15 cellular contexts compared by ENCODE assay signal in genomic region chr13:114035186-114035582, GRCh38.
A peak's percentile ranks its signal among the peaks of the same experiment; 100 is the strongest.
DNase-seq lines count a peak whose midpoint lies in the region; ATAC-seq, FAIRE-seq and TF ChIP-seq lines count a peak whose summit lies in the region.
"Had no signal": no experiment of that assay in that cellular context is flagged by ENCODE, and none has a peak within 500 bp of the region (broad histone marks: within the 10 kb centered on the region; RNA-seq: fewer than 3 reads in every experiment).

No MANE protein-coding gene starts in this region.

- no TSS peak for BruUV-seq in HepG2 (replicated peaks; lab: Mats Ljungman, UMichigan)

- DNase-seq in HepG2 (ENCODE audit: low spot score) (no peak), right lobe of liver (no peak), endodermal cell (no peak), retina (peak; percentile 57), aorta (no peak)
- no peak for DNase-seq in activated CD4-positive, CD25-positive, alpha-beta regulatory T cell (lab: John Stamatoyannopoulos, UW)
- no peak for DNase-seq in stimulated activated CD4-positive, alpha-beta T cell treated with anti-CD3 and anti-CD28 coated beads, Interleukin-12 subunit alpha, Interleukin-12 subunit beta, amount 100 ng/mL, for 4 hours
- DNase-seq: activated gamma-delta T cell treated with Interleukin-2 at 50 U/mL for 16 hours, Calu3, NCI-H1436 had no signal

- H3K79me2 ChIP-seq in HepG2 (ENCODE audit: insufficient read depth, low read length), result no peaks in the 10 kb centered on the region

- H4K20me1 ChIP-seq in HepG2 (ENCODE audit: insufficient read depth, low read length), result no peaks in the 10 kb centered on the region

- no peaks in the 10 kb centered on the region for H3K27me3 Mint-ChIP-seq in endodermal cell (ENCODE audit: insufficient read depth)

- no peak overlapping the region for H3K4me3 Mint-ChIP-seq in endodermal cell

- H3K4me1 Mint-ChIP-seq in endodermal cell, result no peaks in the 10 kb centered on the region

- H3K9me3 Mint-ChIP-seq in endodermal cell, result peaks cover 5% of the 10 kb centered on the region

- POLR2A ChIA-PET in HepG2 (lab: Yijun Ruan, JAX), result no interaction called here

- no peak for TF ChIP-seq RAD21 in HepG2 (CRISPR knock-in tag; IDR thresholded peaks at IDR 0.05)

- CTCF ChIA-PET in HepG2 (lab: Yijun Ruan, JAX; ENCODE audit: low intra/inter-chr PET ratio, low total read pairs), result no interaction called here

- no peak for FAIRE-seq in HepG2 (lab: Jason Lieb, UNC)
- FAIRE-seq: G401.6, GM12892 had no signal

- H3K36me3 Mint-ChIP-seq in endodermal cell (ENCODE audit: low read depth), result peaks cover 12% of the 10 kb centered on the region

- no peak overlapping the region for H2AFZ ChIP-seq in HepG2 (ENCODE audit: low read length)

- no peak overlapping the region for H3K4me2 ChIP-seq in HepG2 (ENCODE audit: low read depth, low read length)

- no peak overlapping the region for H3K27ac ChIP-seq in HepG2 (ENCODE audit: extremely low read length, insufficient read depth, low read length)
- H3K27ac ChIP-seq in right lobe of liver, result no peak overlapping the region
- H3K27ac ChIP-seq in endodermal cell (ENCODE audit: low read depth, low read length), result peak overlapping the region; percentile 73
- no peak overlapping the region for H3K27ac ChIP-seq in aorta (ENCODE audit: low read depth in 1 of 2, low read length in 2 of 2)
- H3K27ac ChIP-seq: SK-N-MC had no signal

- peaks cover 4 to 32% of the 10 kb centered on the region in 2 experiments; a peak in 3 of 5 replicates for H3K27me3 ChIP-seq in HepG2 (ENCODE audit: control insufficient read depth in 1 of 2, insufficient read depth in 2 of 2, low read length in 2 of 2)
- H3K27me3 ChIP-seq in right lobe of liver, result no peaks in the 10 kb centered on the region
- H3K27me3 ChIP-seq in endodermal cell (ENCODE audit: control insufficient read depth, insufficient read depth, low read length, poor library complexity, severe bottlenecking), result no peaks in the 10 kb centered on the region
- no peaks in the 10 kb centered on the region for H3K27me3 ChIP-seq in aorta (ENCODE audit: control insufficient read depth in 1 of 2, insufficient read depth in 2 of 2, low read length in 1 of 2)
- H3K27me3 ChIP-seq: cardiac muscle cell had no signal

- TF ChIP-seq CTCF in HepG2 (CRISPR knock-in tag; IDR thresholded peaks at IDR 0.05) (no peak), right lobe of liver (IDR thresholded peaks at IDR 0.05) (no peak), endodermal cell (conservative IDR thresholded peaks at IDR 0.05) (no peak)

- 19% methylated on average over 8 of the region's 10 CpGs for WGBS in HepG2 (ENCODE audit: low lambda C conversion rate)
- WGBS in right lobe of liver (ENCODE audit: insufficient coverage, low coverage, low lambda C conversion rate, missing lambda C conversion rate), result 71% methylated on average over 6 of the region's 10 CpGs
- 86 to 93% methylated on average over 9 to 10 of the region's 10 CpGs for WGBS in endodermal cell (ENCODE audit: insufficient coverage in 1 of 2, insufficient read length in 1 of 2), 2 experiments
- 81 to 85% methylated on average over 10 of the region's 10 CpGs for WGBS in aorta, 2 donors

- H3K9ac ChIP-seq in HepG2 (ENCODE audit: insufficient read depth, low read depth, low read length), result no peak overlapping the region
- H3K9ac ChIP-seq in endodermal cell (ENCODE audit: extremely low read depth, low read length, poor library complexity, severe bottlenecking), result no peak overlapping the region

- H3K4me1 ChIP-seq in HepG2 (ENCODE audit: insufficient read depth, low read length) (no peaks in the 10 kb centered on the region), right lobe of liver (no peaks in the 10 kb centered on the region), endodermal cell (ENCODE audit: control insufficient read depth, insufficient read depth, low read length) (no peaks in the 10 kb centered on the region), aorta (ENCODE audit: control insufficient read depth in 1 of 2, insufficient read depth in 2 of 2, low read length in 2 of 2) (no peaks in the 10 kb centered on the region)

- TF ChIP-seq EP300 in HepG2 (IDR thresholded peaks at IDR 0.05; ENCODE audit: low read depth in 2 of 2, low read length in 2 of 2), result no peak
- no peak for TF ChIP-seq EP300 in HepG2 (CRISPR knock-in tag; IDR thresholded peaks at IDR 0.05; ENCODE audit: borderline replicate concordance)

- H3K27ac Mint-ChIP-seq in endodermal cell, result no peak overlapping the region

- no peaks in the 10 kb centered on the region for H3K36me3 ChIP-seq in HepG2 (replicated peaks in 1 of 2; ENCODE audit: control insufficient read depth in 1 of 2, insufficient read depth in 2 of 2, low read length in 2 of 2)
- no peaks in the 10 kb centered on the region for H3K36me3 ChIP-seq in right lobe of liver
- no peaks in the 10 kb centered on the region for H3K36me3 ChIP-seq in endodermal cell (ENCODE audit: control insufficient read depth, insufficient read depth, low read length)
- H3K36me3 ChIP-seq in aorta (ENCODE audit: control insufficient read depth in 1 of 2, insufficient read depth in 2 of 2, low read length in 1 of 2), result no peaks in the 10 kb centered on the region
- H3K36me3 ChIP-seq: cardiac muscle cell had no signal

- in situ Hi-C loops in HepG2 (cut with HindIII; ENCODE audit: extremely low pct_ligation_motif_present, low pct_unique_long_range_greater_than_20kb), result no loop called here

- H3K9me3 ChIP-seq in HepG2 (ENCODE audit: low read length) (no peaks in the 10 kb centered on the region), right lobe of liver (no peaks in the 10 kb centered on the region), endodermal cell (ENCODE audit: control insufficient read depth, low read length) (no peaks in the 10 kb centered on the region), aorta (ENCODE audit: control insufficient read depth, low read length) (no peaks in the 10 kb centered on the region)

- intact Hi-C loops in HepG2 (cut with micrococcal nuclease; ENCODE audit: unreplicated experiment), result no loop called here
- intact Hi-C loops in right lobe of liver (cut with DNase I), result no loop called here
- intact Hi-C loops in aorta (cut with DNase I), result no loop called here

- ATAC-seq in HepG2 (peak; percentile 41), right lobe of liver (no peak), aorta (ENCODE audit: low FRiP score) (peak; percentile 13)
- ATAC-seq in activated CD4-positive, CD25-positive, alpha-beta regulatory T cell treated with anti-CD3 and anti-CD28 coated beads, Interleukin-2, amount 50 U/mL, for 24 hours, result no peak

- H3K4me3 ChIP-seq in HepG2 (replicated peaks in 1 of 3; ENCODE audit: insufficient read depth in 1 of 3, low read depth in 2 of 3, low read length in 3 of 3) (no peak overlapping the region), right lobe of liver (no peak overlapping the region), endodermal cell (ENCODE audit: low read length) (no peak overlapping the region), aorta (ENCODE audit: low read length in 2 of 2) (no peak overlapping the region)
- H3K4me3 ChIP-seq: cardiac muscle cell, SK-N-MC had no signal

- TF ChIP-seq POLR2A in HepG2 (IDR thresholded peaks at IDR 0.05; ENCODE audit: insufficient read depth in 1 of 2, low read depth in 2 of 2, low read length in 2 of 2) (no peak), right lobe of liver (IDR thresholded peaks at IDR 0.05) (no peak)

TF ChIP-seq in HepG2, 621 proteins besides CTCF, POLR2A, EP300 and RAD21:
- TF ChIP-seq MXD3 (CRISPR knock-in tag; IDR thresholded peaks at IDR 0.05) (no peak), ZNF446 (CRISPR knock-in tag; IDR thresholded peaks at IDR 0.05) (no peak)
TF ChIP-seq in HepG2: peak in this region for 0.

Comparison
In these comparisons a context has a peak if more than half of its experiments do, and no peak if none do; other contexts are left out.
1. ATAC-seq: peak in HepG2 (single experiment) and aorta (single experiment); none in right lobe of liver (0 of 4) and activated CD4-positive, CD25-positive, alpha-beta regulatory T cell treated with anti-CD3 and anti-CD28 coated beads, Interleukin-2, amount 50 U/mL, for 24 hours (0 of 2).